Comparison of ENCODE assay signal across 39 cellular contexts in genomic region chr2:20946494-20946893, GRCh38.
"Had no signal": no experiment of that assay in that cellular context is flagged by ENCODE, and none has a peak within 500 bp of the region (broad histone marks: within the 10 kb centered on the region; RNA-seq: fewer than 3 reads in every experiment).

No MANE protein-coding gene starts in this region.

- H3K4me3 Mint-ChIP-seq: activated naive CD4-positive, alpha-beta T cell treated with anti-CD3 and anti-CD28 coated beads for 36 hours; activated naive CD4-positive, alpha-beta T cell treated with anti-CD3 and anti-CD28 coated beads, Interleukin-2, amount 10 ng/mL, durations not matched to agents 7 days and 5 days; activated naive CD4-positive, alpha-beta T cell treated with anti-CD3 and anti-CD28 coated beads, Interleukin-2, amount 50 U/mL, for 24 hours; activated naive CD8-positive, alpha-beta T cell; activated naive CD8-positive, alpha-beta T cell treated with anti-CD3 and anti-CD28 coated beads for 36 hours; activated naive CD8-positive, alpha-beta T cell treated with anti-CD3 and anti-CD28 coated beads, Interleukin-2, amount 10 ng/mL, durations not matched to agents 7 days and 5 days; activated naive CD8-positive, alpha-beta T cell treated with anti-CD3 and anti-CD28 coated beads, Interleukin-2, amount 50 U/mL, for 24 hours; activated T-cell treated with anti-CD3 and anti-CD28 coated beads, Interleukin-2, amount 50 U/mL, for 24 hours; activated T-cell treated with anti-CD3 and anti-CD28 coated beads, Interleukin-2, amount 50 U/mL, for 4 hours; activated T-cell treated with anti-CD3 and anti-CD28 coated beads, Interleukin-2, amount 50 U/mL, for 72 hours; activated T-helper 1 cell treated with anti-CD3 and anti-CD28 coated beads, Interleukin-12 subunit alpha, Interleukin-12 subunit beta, Interleukin-2, Interleukin-4 antibody, amounts not matched to agents 30 ng/mL and 10 ng/mL and 1 ng/mL, durations not matched to agents 14 hours and 24 hours and 36 hours; activated T-helper 17 cell treated with anti-CD3 and anti-CD28 coated beads, Interleukin-2, amount 50 U/mL, for 72 hours; brain; central memory CD8-positive, alpha-beta T cell had no signal

- H3K4me3 ChIP-seq: adrenal gland, ascending aorta, body of pancreas, cardiac muscle cell had no signal

- H3K36me3 Mint-ChIP-seq: activated naive CD4-positive, alpha-beta T cell treated with anti-CD3 and anti-CD28 coated beads, Interleukin-2, amount 10 ng/mL, durations not matched to agents 7 days and 5 days; activated naive CD4-positive, alpha-beta T cell treated with anti-CD3 and anti-CD28 coated beads, Interleukin-2, amount 50 U/mL, for 24 hours; activated naive CD4-positive, alpha-beta T cell treated with anti-CD3 and anti-CD28 coated beads, Interleukin-2, amount 50 U/mL, for 72 hours; activated naive CD8-positive, alpha-beta T cell; activated naive CD8-positive, alpha-beta T cell treated with anti-CD3 and anti-CD28 coated beads for 36 hours; activated naive CD8-positive, alpha-beta T cell treated with anti-CD3 and anti-CD28 coated beads, Interleukin-2, amount 10 ng/mL, durations not matched to agents 7 days and 5 days; brain had no signal

- FAIRE-seq: astrocyte, bronchial epithelial cell had no signal

- H3K36me3 ChIP-seq: adrenal gland, ascending aorta, brain microvascular endothelial cell, cardiac muscle cell had no signal

- ATAC-seq: activated naive CD4-positive, alpha-beta T cell treated with anti-CD3 and anti-CD28 coated beads, Interleukin-2, amount 50 U/mL, for 72 hours; activated naive CD8-positive, alpha-beta T cell treated with anti-CD3 and anti-CD28 coated beads, Interleukin-2, amount 50 U/mL, for 24 hours; activated T-cell treated with anti-CD3 and anti-CD28 coated beads, Interleukin-2, amount 50 U/mL, for 4 hours; activated T-cell treated with anti-CD3 and anti-CD28 coated beads, Interleukin-2, amount 50 U/mL, for 72 hours; activated T-helper 17 cell treated with anti-CD3 and anti-CD28 coated beads, Interleukin-2, amount 50 U/mL, for 72 hours; body of pancreas had no signal

- DNase-seq: activated effector memory CD4-positive, alpha-beta T cell treated with anti-CD3 and anti-CD28 coated beads, Interleukin-2, amount 50 U/mL, for 16 hours; activated effector memory CD4-positive, alpha-beta T cell treated with Interleukin-2 at 50 U/mL for 16 hours; activated gamma-delta T cell; activated gamma-delta T cell treated with Interleukin-2 at 50 U/mL for 16 hours; activated naive CD4-positive, alpha-beta T cell; activated naive CD4-positive, alpha-beta T cell treated with anti-CD3 and anti-CD28 coated beads for 36 hours; activated naive CD4-positive, alpha-beta T cell treated with anti-CD3 and anti-CD28 coated beads, Interleukin-2, amount 10 ng/mL, durations not matched to agents 7 days and 5 days; activated naive CD4-positive, alpha-beta T cell treated with anti-CD3 and anti-CD28 coated beads, Interleukin-2, amount 50 U/mL, for 16 hours; activated naive CD4-positive, alpha-beta T cell treated with Interleukin-2 at 50 U/mL for 16 hours; activated naive CD8-positive, alpha-beta T cell treated with anti-CD3 and anti-CD28 coated beads for 36 hours; activated naive CD8-positive, alpha-beta T cell treated with anti-CD3 and anti-CD28 coated beads, Interleukin-2, amount 10 ng/mL, durations not matched to agents 7 days and 5 days; activated naive CD8-positive, alpha-beta T cell treated with anti-CD3 and anti-CD28 coated beads, Interleukin-2, amount 50 U/mL, for 24 hours; activated T-cell treated with anti-CD3 and anti-CD28 coated beads, Interleukin-2, amount 50 U/mL, for 1 hour; activated T-cell treated with anti-CD3 and anti-CD28 coated beads, Interleukin-2, amount 50 U/mL, for 24 hours; activated T-cell treated with anti-CD3 and anti-CD28 coated beads, Interleukin-2, amount 50 U/mL, for 4 hours; activated T-cell treated with anti-CD3 and anti-CD28 coated beads, Interleukin-2, amount 50 U/mL, for 48 hours; activated T-cell treated with anti-CD3 and anti-CD28 coated beads, Interleukin-2, amount 50 U/mL, for 72 hours; adrenal gland; amniotic stem cell; amygdala; anterior cingulate cortex; aorta; body of pancreas; brain microvascular endothelial cell; caudate nucleus; central memory CD4-positive, alpha-beta T cell; cerebellar nuclear complex had no signal

- H3K9me3 ChIP-seq: adrenal gland, ascending aorta, body of pancreas had no signal

- H3K27ac Mint-ChIP-seq: activated naive CD4-positive, alpha-beta T cell treated with anti-CD3 and anti-CD28 coated beads for 36 hours; activated naive CD4-positive, alpha-beta T cell treated with anti-CD3 and anti-CD28 coated beads, Interleukin-2, amount 10 ng/mL, durations not matched to agents 7 days and 5 days; activated naive CD4-positive, alpha-beta T cell treated with anti-CD3 and anti-CD28 coated beads, Interleukin-2, amount 50 U/mL, for 72 hours; activated naive CD8-positive, alpha-beta T cell; activated naive CD8-positive, alpha-beta T cell treated with anti-CD3 and anti-CD28 coated beads for 36 hours; activated naive CD8-positive, alpha-beta T cell treated with anti-CD3 and anti-CD28 coated beads, Interleukin-2, amount 10 ng/mL, durations not matched to agents 7 days and 5 days; activated naive CD8-positive, alpha-beta T cell treated with anti-CD3 and anti-CD28 coated beads, Interleukin-2, amount 50 U/mL, for 24 hours; activated T-cell treated with anti-CD3 and anti-CD28 coated beads, Interleukin-2, amount 50 U/mL, for 24 hours; activated T-cell treated with anti-CD3 and anti-CD28 coated beads, Interleukin-2, amount 50 U/mL, for 72 hours; activated T-helper 1 cell treated with anti-CD3 and anti-CD28 coated beads, Interleukin-12 subunit alpha, Interleukin-12 subunit beta, Interleukin-2, Interleukin-4 antibody, amounts not matched to agents 30 ng/mL and 10 ng/mL and 1 ng/mL, durations not matched to agents 14 hours and 24 hours and 36 hours; activated T-helper 17 cell treated with anti-CD3 and anti-CD28 coated beads, Interleukin-2, amount 50 U/mL, for 72 hours; activated T-helper 2 cell treated with anti-CD3 and anti-CD28 coated beads, Interferon-gamma antibody, Interleukin-2, Interleukin-4, amounts not matched to agents 10 μg/mL and 5 μg/mL and 100 μg/mL, durations not matched to agents 14 hours and 24 hours and 36 hours; brain had no signal

- H3K4me1 Mint-ChIP-seq: activated naive CD4-positive, alpha-beta T cell treated with anti-CD3 and anti-CD28 coated beads, Interleukin-2, amount 10 ng/mL, durations not matched to agents 7 days and 5 days; activated naive CD4-positive, alpha-beta T cell treated with anti-CD3 and anti-CD28 coated beads, Interleukin-2, amount 50 U/mL, for 24 hours; activated naive CD8-positive, alpha-beta T cell treated with anti-CD3 and anti-CD28 coated beads for 36 hours; activated naive CD8-positive, alpha-beta T cell treated with anti-CD3 and anti-CD28 coated beads, Interleukin-2, amount 10 ng/mL, durations not matched to agents 7 days and 5 days; activated naive CD8-positive, alpha-beta T cell treated with anti-CD3 and anti-CD28 coated beads, Interleukin-2, amount 50 U/mL, for 24 hours; activated T-helper 17 cell treated with anti-CD3 and anti-CD28 coated beads, Interleukin-2, amount 50 U/mL, for 72 hours; brain; central memory CD8-positive, alpha-beta T cell had no signal

- H3K27ac ChIP-seq: adrenal gland, ascending aorta, body of pancreas, brain microvascular endothelial cell, cardiac muscle cell had no signal

- H3K9me3 Mint-ChIP-seq: activated naive CD4-positive, alpha-beta T cell treated with anti-CD3 and anti-CD28 coated beads for 36 hours; activated naive CD4-positive, alpha-beta T cell treated with anti-CD3 and anti-CD28 coated beads, Interleukin-2, amount 10 ng/mL, durations not matched to agents 7 days and 5 days; activated naive CD4-positive, alpha-beta T cell treated with anti-CD3 and anti-CD28 coated beads, Interleukin-2, amount 50 U/mL, for 24 hours; activated naive CD4-positive, alpha-beta T cell treated with anti-CD3 and anti-CD28 coated beads, Interleukin-2, amount 50 U/mL, for 72 hours; activated naive CD8-positive, alpha-beta T cell treated with anti-CD3 and anti-CD28 coated beads for 36 hours; activated naive CD8-positive, alpha-beta T cell treated with anti-CD3 and anti-CD28 coated beads, Interleukin-2, amount 10 ng/mL, durations not matched to agents 7 days and 5 days; activated naive CD8-positive, alpha-beta T cell treated with anti-CD3 and anti-CD28 coated beads, Interleukin-2, amount 50 U/mL, for 24 hours; activated T-cell treated with anti-CD3 and anti-CD28 coated beads, Interleukin-2, amount 50 U/mL, for 24 hours; activated T-cell treated with anti-CD3 and anti-CD28 coated beads, Interleukin-2, amount 50 U/mL, for 4 hours; activated T-cell treated with anti-CD3 and anti-CD28 coated beads, Interleukin-2, amount 50 U/mL, for 72 hours; activated T-helper 1 cell treated with anti-CD3 and anti-CD28 coated beads, Interleukin-12 subunit alpha, Interleukin-12 subunit beta, Interleukin-2, Interleukin-4 antibody, amounts not matched to agents 30 ng/mL and 10 ng/mL and 1 ng/mL, durations not matched to agents 14 hours and 24 hours and 36 hours; activated T-helper 17 cell treated with anti-CD3 and anti-CD28 coated beads, Interleukin-2, amount 50 U/mL, for 72 hours; activated T-helper 2 cell treated with anti-CD3 and anti-CD28 coated beads, Interferon-gamma antibody, Interleukin-2, Interleukin-4, amounts not matched to agents 10 μg/mL and 5 μg/mL and 100 μg/mL, durations not matched to agents 14 hours and 24 hours and 36 hours; central memory CD8-positive, alpha-beta T cell had no signal

- H3K27me3 Mint-ChIP-seq: activated naive CD8-positive, alpha-beta T cell treated with anti-CD3 and anti-CD28 coated beads for 36 hours; activated naive CD8-positive, alpha-beta T cell treated with anti-CD3 and anti-CD28 coated beads, Interleukin-2, amount 50 U/mL, for 24 hours had no signal

- H3K27me3 ChIP-seq: adrenal gland, ascending aorta, body of pancreas, brain microvascular endothelial cell, cardiac muscle cell had no signal

- H3K4me1 ChIP-seq: adrenal gland, body of pancreas had no signal
